In genomic region chr17:27553019-27553511, GRCh38 we compare ENCODE assay signal across 13 cellular contexts.
DNase-seq lines count a peak whose midpoint lies in the region; ATAC-seq and TF ChIP-seq lines count a peak whose summit lies in the region.
"Had no signal": no experiment of that assay in that cellular context is flagged by ENCODE, and none has a peak within 500 bp of the region (broad histone marks: within the 10 kb centered on the region; RNA-seq: fewer than 3 reads in every experiment).

No MANE protein-coding gene starts in this region.

- no TSS peak for BruUV-seq in MCF 10A (replicated peaks; lab: Mats Ljungman, UMichigan)

- no peak for TF ChIP-seq POLR2A in esophagus squamous epithelium (IDR thresholded peaks at IDR 0.05)

- intact Hi-C loops in right cardiac atrium (cut with DNase I), result no loop called here
- intact Hi-C loops in MCF 10A (cut with micrococcal nuclease), result loop anchor here (10.0 kb wide), 1 partner anchor 98 kb away; the partner anchor contains the start of gene KSR1
- intact Hi-C loops in esophagus squamous epithelium (cut with DNase I), result no loop called here

- H3K36me3 ChIP-seq in right atrium auricular region (no peaks in the 10 kb centered on the region), esophagus squamous epithelium (peaks cover 0 to 79% (median 5%) of the 10 kb centered on the region in 3 donors)
- H3K36me3 ChIP-seq: HAP-1 had no signal

- no peak overlapping the region for H3K27ac ChIP-seq in right cardiac atrium (ENCODE audit: low read length)
- no peak overlapping the region for H3K27ac ChIP-seq in right atrium auricular region
- H3K27ac ChIP-seq in esophagus squamous epithelium, result no peak overlapping the region
- H3K27ac ChIP-seq: neutrophil had no signal

- H3K4me3 ChIP-seq in right cardiac atrium (ENCODE audit: low read length) (no peak overlapping the region), right atrium auricular region (no peak overlapping the region), esophagus squamous epithelium (no peak overlapping the region)
- H3K4me3 ChIP-seq: HAP-1 had no signal

- H3K4me1 Mint-ChIP-seq in MCF 10A (ENCODE audit: insufficient read depth, unreplicated experiment) (peaks cover 30% of the 10 kb centered on the region), memory B cell (peaks cover 16% of the 10 kb centered on the region)

- CTCF ChIA-PET in MCF 10A (lab: Yijun Ruan, JAX), result interaction anchor here (0.6 to 2.0 kb wide), 8 partner anchors 16 to 198 kb away, joined by 3 to 9 read pairs (median 4); no protein-coding TSS in a partner anchor

- DNase-seq in right cardiac atrium (peak; percentile 51 to 63 (median 55)), right atrium auricular region (ENCODE audit: low spot score) (no peak), MCF 10A (ENCODE audit: unreplicated experiment) (peak; percentile 98), memory B cell (ENCODE audit: low spot score in 2 of 2) (no peak), esophagus squamous epithelium (lab: John Stamatoyannopoulos, UW) (no peak), cerebellar nuclear complex (lab: John Stamatoyannopoulos, UW) (no peak), NCI-H1105 (lab: John Stamatoyannopoulos, UW) (no peak)
- DNase-seq: activated CD4-positive, alpha-beta T cell treated with anti-CD3 and anti-CD28 coated beads, Interleukin-2, amount 50 U/mL, for 48 hours; activated naive CD4-positive, alpha-beta T cell treated with anti-CD3 and anti-CD28 coated beads, Interleukin-2, amount 50 U/mL, for 16 hours; NCI-H1436 treated with DMSO at 0.1 percent for 48 hours had no signal

- H3K27me3 ChIP-seq in right cardiac atrium (ENCODE audit: control insufficient read depth, insufficient read depth) (no peaks in the 10 kb centered on the region), right atrium auricular region (no peaks in the 10 kb centered on the region), esophagus squamous epithelium (no peaks in the 10 kb centered on the region)
- H3K27me3 ChIP-seq: neutrophil had no signal

- no peaks in the 10 kb centered on the region for H3K9me3 Mint-ChIP-seq in MCF 10A (ENCODE audit: unreplicated experiment)
- H3K9me3 Mint-ChIP-seq in memory B cell, result no peaks in the 10 kb centered on the region

- H3K4me3 Mint-ChIP-seq in MCF 10A (ENCODE audit: unreplicated experiment), result no peak overlapping the region
- H3K4me3 Mint-ChIP-seq in memory B cell, result no peak overlapping the region

- H3K27ac Mint-ChIP-seq in MCF 10A (ENCODE audit: low read depth, unreplicated experiment) (peak overlapping the region; percentile 20), memory B cell (peak overlapping the region; percentile 31)

- no peaks in the 10 kb centered on the region for H3K27me3 Mint-ChIP-seq in MCF 10A (ENCODE audit: insufficient read depth, unreplicated experiment)
- no peaks in the 10 kb centered on the region for H3K27me3 Mint-ChIP-seq in memory B cell

- H3K4me1 ChIP-seq in right cardiac atrium (ENCODE audit: control insufficient read depth, insufficient read depth, low read length) (peaks cover 9% of the 10 kb centered on the region), right atrium auricular region (peaks cover 0 to 24% of the 10 kb centered on the region in 2 donors), esophagus squamous epithelium (peaks cover 0 to 25% (median 5%) of the 10 kb centered on the region in 3 donors)
- H3K4me1 ChIP-seq: HAP-1 had no signal

- TF ChIP-seq CTCF in right atrium auricular region (IDR thresholded peaks at IDR 0.05) (no peak), MCF 10A (IDR thresholded peaks at IDR 0.05; ENCODE audit: unreplicated experiment) (no peak), esophagus squamous epithelium (IDR thresholded peaks at IDR 0.05) (no peak)

- no peaks in the 10 kb centered on the region for H3K9me3 ChIP-seq in right cardiac atrium (ENCODE audit: control insufficient read depth, low read length)
- H3K9me3 ChIP-seq in right atrium auricular region, result no peaks in the 10 kb centered on the region
- no peaks in the 10 kb centered on the region for H3K9me3 ChIP-seq in esophagus squamous epithelium
- H3K9me3 ChIP-seq: HAP-1, neutrophil had no signal

- H3K36me3 Mint-ChIP-seq in MCF 10A (ENCODE audit: insufficient read depth, unreplicated experiment), result peaks cover 9% of the 10 kb centered on the region
- peaks cover 25% of the 10 kb centered on the region for H3K36me3 Mint-ChIP-seq in memory B cell

- ATAC-seq in right cardiac atrium, result no peak
- no peak for ATAC-seq in memory B cell (ENCODE audit: low read depth)
- ATAC-seq in HG03457 (IDR thresholded peaks at IDR 0.05; ENCODE audit: unreplicated experiment), result no peak

- POLR2A ChIA-PET in MCF 10A (lab: Yijun Ruan, JAX), result interaction anchor here (0.6 to 2.2 kb wide), 9 partner anchors 8 to 1887 kb away, joined by 3 to 15 read pairs (median 3); partner anchors contain the start of gene LYRM9

- 81% methylated on average over 7 of the region's 7 CpGs for WGBS in right cardiac atrium
- 50 to 55% methylated on average over 5 to 6 of the region's 7 CpGs for WGBS in esophagus squamous epithelium, 2 donors

Comparison
In these comparisons a context has a peak if more than half of its experiments do, and no peak if none do; other contexts are left out.
1. DNase-seq: peak in right cardiac atrium (3 of 3) and MCF 10A (single experiment); none in right atrium auricular region (single experiment), memory B cell (0 of 2), esophagus squamous epithelium (single experiment), cerebellar nuclear complex (0 of 2) and NCI-H1105 (single experiment).